Comparison of ENCODE assay signal across 14 cellular contexts in the genomic region with DNA sequence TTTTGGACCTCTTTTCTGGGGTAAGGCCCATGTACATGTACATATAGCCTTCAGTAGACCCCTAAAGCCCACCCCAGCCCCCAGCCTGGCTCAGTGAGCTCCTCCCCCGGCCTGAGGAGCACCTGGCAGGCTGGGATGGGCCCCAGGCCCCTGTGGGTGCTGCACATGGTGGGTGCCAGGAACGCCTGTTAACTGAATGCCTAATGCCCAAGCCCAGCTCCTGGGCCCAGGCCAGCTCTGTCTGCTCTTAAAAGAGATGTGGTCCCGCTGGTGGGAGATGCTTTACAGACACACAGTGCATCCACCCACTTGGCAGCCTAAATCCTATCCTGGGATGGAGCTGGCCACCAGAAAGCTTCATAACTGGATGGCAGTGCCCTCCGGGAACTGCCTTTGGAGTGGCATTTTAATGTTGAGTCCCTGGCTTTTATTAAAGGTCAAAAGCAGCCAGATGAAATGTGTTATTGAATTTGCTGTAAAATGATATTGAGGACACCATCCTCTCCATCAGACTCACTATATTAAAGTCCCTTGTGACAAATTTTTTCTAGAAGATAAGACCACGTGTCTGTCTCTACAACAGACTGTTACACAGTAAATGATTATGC. TPM values are rescaled to one million over a fixed set of nuclear protein-coding genes. Genes with fewer than 3 reads are reported as not detected.
DNase-seq lines count a peak whose midpoint lies in the region; ATAC-seq and TF ChIP-seq lines count a peak whose summit lies in the region.
"Had no signal": no experiment of that assay in that cellular context is flagged by ENCODE, and none has a peak within 500 bp of the region (broad histone marks: within the 10 kb centered on the region; RNA-seq: fewer than 3 reads in every experiment).

No MANE protein-coding gene starts in this region.

- H3K4me1 ChIP-seq in muscle layer of colon (ENCODE audit: insufficient read depth, low read length) (no peaks in the 10 kb centered on the region), stomach (peaks cover 0 to 10% (median 3%) of the 10 kb centered on the region in 4 donors)
- H3K4me1 ChIP-seq: HAP-1 had no signal

- no peak overlapping the region for H3K4me3 Mint-ChIP-seq in activated CD4-positive, alpha-beta memory T cell treated with anti-CD3 and anti-CD28 coated beads, Interleukin-2, amount 10 ng/mL, durations not matched to agents 7 days and 5 days
- H3K4me3 Mint-ChIP-seq in activated CD4-positive, alpha-beta memory T cell treated with anti-CD3 and anti-CD28 coated beads for 36 hours = no peak overlapping the region
- H3K4me3 Mint-ChIP-seq: CD14-positive monocyte; CD4-positive, alpha-beta memory T cell had no signal

- no peaks in the 10 kb centered on the region for H3K9me3 Mint-ChIP-seq in activated CD4-positive, alpha-beta memory T cell treated with anti-CD3 and anti-CD28 coated beads, Interleukin-2, amount 10 ng/mL, durations not matched to agents 7 days and 5 days
- no peaks in the 10 kb centered on the region for H3K9me3 Mint-ChIP-seq in activated CD4-positive, alpha-beta memory T cell treated with anti-CD3 and anti-CD28 coated beads for 36 hours
- H3K9me3 Mint-ChIP-seq: CD4-positive, alpha-beta memory T cell had no signal

- no peak for TF ChIP-seq CTCF in stomach (IDR thresholded peaks at IDR 0.05)

- POLR2A ChIA-PET in activated CD4-positive, alpha-beta memory T cell treated with anti-CD3 and anti-CD28 coated beads, Interleukin-2, amount 10 ng/mL, durations not matched to agents 7 days and 5 days (lab: Charles Lee) = no interaction called here
- POLR2A ChIA-PET in activated CD4-positive, alpha-beta memory T cell treated with anti-CD3 and anti-CD28 coated beads for 36 hours (lab: Charles Lee) = no interaction called here

- H3K27ac ChIP-seq in muscle layer of colon (ENCODE audit: low read depth, low read length) = peak overlapping the region; percentile 63
- H3K27ac ChIP-seq in stomach = no peak overlapping the region
- H3K27ac ChIP-seq: BLaER1, HL-60 had no signal

- TF ChIP-seq POLR2A in stomach (IDR thresholded peaks at IDR 0.05) = no peak

- no peak for ATAC-seq in HG02678 (IDR thresholded peaks at IDR 0.05; ENCODE audit: unreplicated experiment)

- WGBS in stomach, 5 donors = 76 to 93% (median 87%) methylated on average over 4 to 5 of the region's 5 CpGs

- no peak overlapping the region for H3K27ac Mint-ChIP-seq in activated CD4-positive, alpha-beta memory T cell treated with anti-CD3 and anti-CD28 coated beads, Interleukin-2, amount 10 ng/mL, durations not matched to agents 7 days and 5 days
- no peak overlapping the region for H3K27ac Mint-ChIP-seq in activated CD4-positive, alpha-beta memory T cell treated with anti-CD3 and anti-CD28 coated beads for 36 hours
- H3K27ac Mint-ChIP-seq: CD4-positive, alpha-beta memory T cell had no signal

- no peak overlapping the region for H3K9ac ChIP-seq in muscle layer of colon (ENCODE audit: low read length)
- H3K9ac ChIP-seq: BLaER1 had no signal

- CTCF ChIA-PET in activated CD4-positive, alpha-beta memory T cell treated with anti-CD3 and anti-CD28 coated beads, Interleukin-2, amount 10 ng/mL, durations not matched to agents 7 days and 5 days (lab: Charles Lee) = no interaction called here
- CTCF ChIA-PET in activated CD4-positive, alpha-beta memory T cell treated with anti-CD3 and anti-CD28 coated beads for 36 hours (lab: Charles Lee) = no interaction called here

- H3K4me3 ChIP-seq in H7 (ENCODE audit: insufficient read depth, low read depth, low read length) (no peak overlapping the region), muscle layer of colon (ENCODE audit: low read depth in 1 of 2, low read length in 2 of 2) (no peak overlapping the region), stomach (no peak overlapping the region)
- H3K4me3 ChIP-seq: BLaER1, HAP-1 had no signal

- H3K27me3 ChIP-seq in H7 (ENCODE audit: control insufficient read depth, insufficient read depth, low read length) = no peaks in the 10 kb centered on the region
- no peaks in the 10 kb centered on the region for H3K27me3 ChIP-seq in muscle layer of colon (ENCODE audit: control insufficient read depth in 1 of 2, insufficient read depth in 2 of 2, low read length in 2 of 2)
- H3K27me3 ChIP-seq in stomach = no peaks in the 10 kb centered on the region
- H3K27me3 ChIP-seq: BLaER1 had no signal

- no peaks in the 10 kb centered on the region for H3K27me3 Mint-ChIP-seq in activated CD4-positive, alpha-beta memory T cell treated with anti-CD3 and anti-CD28 coated beads, Interleukin-2, amount 10 ng/mL, durations not matched to agents 7 days and 5 days
- no peaks in the 10 kb centered on the region for H3K27me3 Mint-ChIP-seq in activated CD4-positive, alpha-beta memory T cell treated with anti-CD3 and anti-CD28 coated beads for 36 hours
- H3K27me3 Mint-ChIP-seq: CD4-positive, alpha-beta memory T cell had no signal

- H3K36me3 ChIP-seq in H7 (replicated peaks; ENCODE audit: control insufficient read depth, insufficient read depth, low read length) (no peaks in the 10 kb centered on the region; the same call in 1 of the 2 replicates), muscle layer of colon (ENCODE audit: insufficient read depth, low read length) (no peaks in the 10 kb centered on the region), stomach (peaks cover 0 to 7% (median 2%) of the 10 kb centered on the region in 4 donors)
- H3K36me3 ChIP-seq: BLaER1, HAP-1 had no signal

- peak; percentile 0 for DNase-seq in activated CD4-positive, alpha-beta memory T cell treated with anti-CD3 and anti-CD28 coated beads, Interleukin-2, amount 10 ng/mL, durations not matched to agents 7 days and 5 days
- no peak for DNase-seq in activated CD4-positive, alpha-beta memory T cell treated with anti-CD3 and anti-CD28 coated beads for 36 hours
- peak; percentile 26 for DNase-seq in H7
- DNase-seq in stomach = peak; percentile 20
- no peak for DNase-seq in Kasumi-1 (lab: John Stamatoyannopoulos, UW)
- DNase-seq: 8988T; CD4-positive, alpha-beta memory T cell had no signal

- TF ChIP-seq EP300 in stomach (IDR thresholded peaks at IDR 0.05) = no peak

- intact Hi-C loops in activated CD4-positive, alpha-beta memory T cell treated with anti-CD3 and anti-CD28 coated beads for 36 hours (cut with micrococcal nuclease) = no loop called here
- intact Hi-C loops in stomach (cut with DNase I; ENCODE audit: low total_unique reads) = no loop called here

- H3K36me3 Mint-ChIP-seq in activated CD4-positive, alpha-beta memory T cell treated with anti-CD3 and anti-CD28 coated beads, Interleukin-2, amount 10 ng/mL, durations not matched to agents 7 days and 5 days (ENCODE audit: low read depth) = no peaks in the 10 kb centered on the region
- H3K36me3 Mint-ChIP-seq in activated CD4-positive, alpha-beta memory T cell treated with anti-CD3 and anti-CD28 coated beads for 36 hours = no peaks in the 10 kb centered on the region
- H3K36me3 Mint-ChIP-seq: CD4-positive, alpha-beta memory T cell had no signal

- peaks cover 2% of the 10 kb centered on the region for H3K4me1 Mint-ChIP-seq in activated CD4-positive, alpha-beta memory T cell treated with anti-CD3 and anti-CD28 coated beads, Interleukin-2, amount 10 ng/mL, durations not matched to agents 7 days and 5 days
- H3K4me1 Mint-ChIP-seq in activated CD4-positive, alpha-beta memory T cell treated with anti-CD3 and anti-CD28 coated beads for 36 hours (ENCODE audit: low read depth) = peaks cover 12% of the 10 kb centered on the region

- H3K9me3 ChIP-seq in muscle layer of colon (ENCODE audit: low read length) (no peaks in the 10 kb centered on the region), stomach (no peaks in the 10 kb centered on the region)
- H3K9me3 ChIP-seq: HAP-1 had no signal

RNA-seq across cellular contexts. Expression of a gene that starts 7.7 kb away (rescaled TPM):
- total RNA-seq in activated CD4-positive, alpha-beta memory T cell treated with anti-CD3 and anti-CD28 coated beads, Interleukin-2, amount 10 ng/mL, durations not matched to agents 7 days and 5 days = not detected
- not detected for total RNA-seq in activated CD4-positive, alpha-beta memory T cell treated with anti-CD3 and anti-CD28 coated beads for 36 hours
- total RNA-seq in H7 (2014; rRNA removed; shearing (Covaris generic)) = 0.69 and 2.4 TPM in 2 replicates
- 1 to 10 TPM in 3 of 5 donors, not detected in 2; 1.2 to 7.8 (median 1.3) TPM for total RNA-seq in stomach
- polyA plus RNA-seq in stomach = 1 to 10 TPM in 2 of 3 donors, under 1 TPM in 1; 0.46 to 2.0 (median 1.8) TPM
- total RNA-seq: CD4-positive, alpha-beta memory T cell; HT1080 had no signal
- polyA plus RNA-seq: CD4-positive, alpha-beta memory T cell had no signal

RNA-seq across cellular contexts. Expression of a gene that starts 20.7 kb away (rescaled TPM):
- total RNA-seq in activated CD4-positive, alpha-beta memory T cell treated with anti-CD3 and anti-CD28 coated beads, Interleukin-2, amount 10 ng/mL, durations not matched to agents 7 days and 5 days = under 1 TPM; 0.18 to 0.28 TPM
- total RNA-seq in activated CD4-positive, alpha-beta memory T cell treated with anti-CD3 and anti-CD28 coated beads for 36 hours = under 1 TPM in 1 of 2 experiments, not detected in 1; 0.17 TPM
- 5.9 and 6.5 TPM in 2 replicates for total RNA-seq in H7 (2014; rRNA removed; shearing (Covaris generic))
- 10 to 100 TPM in 1 of 5 donors, 1 to 10 TPM in 1, under 1 TPM in 1, not detected in 2; 0.89 to 18.5 (median 6.8) TPM for total RNA-seq in stomach
- polyA plus RNA-seq in stomach = 10 to 100 TPM in 2 of 3 donors, 1 to 10 TPM in 1; 4.0 to 23.5 (median 22.8) TPM
- total RNA-seq: HT1080 had no signal

Comparison
In these comparisons a context has a peak if more than half of its experiments do, and no peak if none do; other contexts are left out.
1. DNase-seq: peak in activated CD4-positive, alpha-beta memory T cell treated with anti-CD3 and anti-CD28 coated beads, Interleukin-2, amount 10 ng/mL, durations not matched to agents 7 days and 5 days (single experiment), H7 (single experiment) and stomach (single experiment); none in activated CD4-positive, alpha-beta memory T cell treated with anti-CD3 and anti-CD28 coated beads for 36 hours (single experiment) and Kasumi-1 (0 of 2).